In the genomic region with DNA sequence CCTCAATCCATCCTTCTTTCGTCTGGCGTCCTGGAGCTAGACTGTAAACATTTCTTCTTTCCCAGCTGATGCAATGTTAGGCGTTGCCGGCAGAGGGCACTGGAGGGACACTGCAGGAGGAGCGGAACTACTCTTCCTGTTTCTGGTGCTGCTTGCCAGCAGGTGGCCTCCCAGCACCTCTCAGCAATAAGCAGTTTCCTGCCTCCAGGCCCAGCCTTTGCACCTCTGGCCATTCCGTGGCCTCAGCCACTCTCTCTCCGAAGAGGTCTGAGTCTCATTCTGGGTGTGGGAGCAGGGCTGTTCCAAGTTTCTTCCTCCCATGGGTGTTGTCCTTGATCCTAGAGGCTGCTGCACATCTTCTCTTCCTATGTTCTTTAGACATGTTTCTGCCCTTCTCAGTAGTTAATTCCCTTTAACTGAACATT, we compare ENCODE assay signal across 1 cellular context.
TF ChIP-seq lines count a peak whose summit lies in the region.

No MANE protein-coding gene starts in this region.

TF ChIP-seq in HEK293, 187 proteins besides CTCF, POLR2A, EP300 and RAD21 (continued from another document and continues in another):
- TF ChIP-seq, protein P1, sequence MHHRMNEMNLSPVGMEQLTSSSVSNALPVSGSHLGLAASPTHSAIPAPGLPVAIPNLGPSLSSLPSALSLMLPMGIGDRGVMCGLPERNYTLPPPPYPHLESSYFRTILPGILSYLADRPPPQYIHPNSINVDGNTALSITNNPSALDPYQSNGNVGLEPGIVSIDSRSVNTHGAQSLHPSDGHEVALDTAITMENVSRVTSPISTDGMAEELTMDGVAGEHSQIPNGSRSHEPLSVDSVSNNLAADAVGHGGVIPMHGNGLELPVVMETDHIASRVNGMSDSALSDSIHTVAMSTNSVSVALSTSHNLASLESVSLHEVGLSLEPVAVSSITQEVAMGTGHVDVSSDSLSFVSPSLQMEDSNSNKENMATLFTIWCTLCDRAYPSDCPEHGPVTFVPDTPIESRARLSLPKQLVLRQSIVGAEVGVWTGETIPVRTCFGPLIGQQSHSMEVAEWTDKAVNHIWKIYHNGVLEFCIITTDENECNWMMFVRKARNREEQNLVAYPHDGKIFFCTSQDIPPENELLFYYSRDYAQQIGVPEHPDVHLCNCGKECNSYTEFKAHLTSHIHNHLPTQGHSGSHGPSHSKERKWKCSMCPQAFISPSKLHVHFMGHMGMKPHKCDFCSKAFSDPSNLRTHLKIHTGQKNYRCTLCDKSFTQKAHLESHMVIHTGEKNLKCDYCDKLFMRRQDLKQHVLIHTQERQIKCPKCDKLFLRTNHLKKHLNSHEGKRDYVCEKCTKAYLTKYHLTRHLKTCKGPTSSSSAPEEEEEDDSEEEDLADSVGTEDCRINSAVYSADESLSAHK (tag by site-specific recombination; IDR thresholded peaks at IDR 0.05) = peak; percentile 48; the same call in 1 of the 2 replicates
- TF ChIP-seq ZFHX2 (tag by site-specific recombination; conservative IDR thresholded peaks at IDR 0.05) (0 out of 2 replicates have a peak, but pooled peaks have one; percentile 10), ZBTB17 (tag by site-specific recombination; IDR thresholded peaks at IDR 0.05) (peak; percentile 85), ZNF184 (tag by site-specific recombination; IDR thresholded peaks at IDR 0.05) (peak; percentile 63), ZNF514 (tag by site-specific recombination; IDR thresholded peaks at IDR 0.05) (no peak), ZNF114 (tag by site-specific recombination; IDR thresholded peaks at IDR 0.05) (no peak), KLF9 (tag by site-specific recombination; IDR thresholded peaks at IDR 0.05; ENCODE audit: low read depth) (no peak), SCRT2 (tag by site-specific recombination; IDR thresholded peaks at IDR 0.05) (peak; percentile 64; the same call in 1 of the 2 replicates), MZF1 (tag by site-specific recombination; IDR thresholded peaks at IDR 0.05; ENCODE audit: borderline replicate concordance) (no peak), ZSCAN30 (tag by site-specific recombination; IDR thresholded peaks at IDR 0.05) (no peak), ZNF837 (tag by site-specific recombination; IDR thresholded peaks at IDR 0.05) (no peak), OSR2 (tag by site-specific recombination; IDR thresholded peaks at IDR 0.05) (no peak), ZBTB48 (tag by site-specific recombination; IDR thresholded peaks at IDR 0.05) (no peak), ZNF776 (tag by site-specific recombination; IDR thresholded peaks at IDR 0.05; ENCODE audit: borderline replicate concordance) (no peak), ZNF248 (tag by site-specific recombination; IDR thresholded peaks at IDR 0.05) (no peak), ZNF510 (tag by site-specific recombination; IDR thresholded peaks at IDR 0.05; ENCODE audit: insufficient replicate concordance) (no peak), ZNF654 (tag by site-specific recombination; IDR thresholded peaks at IDR 0.05; ENCODE audit: low read depth) (peak; percentile 99), PRDM1 (tag by site-specific recombination; IDR thresholded peaks at IDR 0.05) (peak; percentile 33; the same call in 1 of the 2 replicates), TRIM28 (IDR thresholded peaks at IDR 0.05; ENCODE audit: borderline replicate concordance, low read length) (peak; percentile 71; the same call in 1 of the 2 replicates), ZNF391 (tag by site-specific recombination; IDR thresholded peaks at IDR 0.05; ENCODE audit: borderline replicate concordance, low read depth) (peak; percentile 50; the same call in 1 of the 2 replicates), HOXC10 (CRISPR knock-in tag; IDR thresholded peaks at IDR 0.05) (no peak), ZNF112 (tag by site-specific recombination; IDR thresholded peaks at IDR 0.05) (no peak), ZNF302 (tag by site-specific recombination; IDR thresholded peaks at IDR 0.05; ENCODE audit: low read depth) (no peak), ZNF626 (tag by site-specific recombination; IDR thresholded peaks at IDR 0.05) (no peak), ZNF174 (tag by site-specific recombination; IDR thresholded peaks at IDR 0.05) (no peak), ZBTB8A (tag by site-specific recombination; IDR thresholded peaks at IDR 0.05) (no peak), SP3 (tag by site-specific recombination; IDR thresholded peaks at IDR 0.05) (no peak), MEIS1 (CRISPR knock-in tag; IDR thresholded peaks at IDR 0.05; ENCODE audit: borderline replicate concordance) (no peak), ZNF600 (tag by site-specific recombination; IDR thresholded peaks at IDR 0.05) (0 out of 2 replicates have a peak, but pooled peaks have one; percentile 22), ZNF394 (tag by site-specific recombination; IDR thresholded peaks at IDR 0.05; ENCODE audit: borderline replicate concordance) (peak; percentile 75; the same call in 1 of the 2 replicates), KLF8 (tag by site-specific recombination; IDR thresholded peaks at IDR 0.05) (peak; percentile 72), ZNF324 (tag by site-specific recombination; IDR thresholded peaks at IDR 0.05) (no peak), ZNF585B (tag by site-specific recombination; IDR thresholded peaks at IDR 0.05) (no peak), EGR2 (tag by site-specific recombination; IDR thresholded peaks at IDR 0.05; ENCODE audit: low read depth) (no peak), ZNF175 (tag by site-specific recombination; IDR thresholded peaks at IDR 0.05) (no peak), ZNF404 (tag by site-specific recombination; IDR thresholded peaks at IDR 0.05) (no peak), ZNF571 (tag by site-specific recombination; IDR thresholded peaks at IDR 0.05) (no peak), SP2 (tag by site-specific recombination; IDR thresholded peaks at IDR 0.05) (no peak), ZNF558 (tag by site-specific recombination; IDR thresholded peaks at IDR 0.05) (no peak), ZNF555 (tag by site-specific recombination; conservative IDR thresholded peaks at IDR 0.05) (no peak), ZNF10 (tag by site-specific recombination; IDR thresholded peaks at IDR 0.05) (no peak), ZNF785 (tag by site-specific recombination; IDR thresholded peaks at IDR 0.05) (no peak), ZNF16 (tag by site-specific recombination; IDR thresholded peaks at IDR 0.05; ENCODE audit: low read depth) (no peak), ZEB2 (tag by site-specific recombination; IDR thresholded peaks at IDR 0.05) (0 out of 2 replicates have a peak, but pooled peaks have one; percentile 52), ZNF529 (tag by site-specific recombination; IDR thresholded peaks at IDR 0.05; ENCODE audit: insufficient replicate concordance) (no peak)
- TF ChIP-seq, protein P2, sequence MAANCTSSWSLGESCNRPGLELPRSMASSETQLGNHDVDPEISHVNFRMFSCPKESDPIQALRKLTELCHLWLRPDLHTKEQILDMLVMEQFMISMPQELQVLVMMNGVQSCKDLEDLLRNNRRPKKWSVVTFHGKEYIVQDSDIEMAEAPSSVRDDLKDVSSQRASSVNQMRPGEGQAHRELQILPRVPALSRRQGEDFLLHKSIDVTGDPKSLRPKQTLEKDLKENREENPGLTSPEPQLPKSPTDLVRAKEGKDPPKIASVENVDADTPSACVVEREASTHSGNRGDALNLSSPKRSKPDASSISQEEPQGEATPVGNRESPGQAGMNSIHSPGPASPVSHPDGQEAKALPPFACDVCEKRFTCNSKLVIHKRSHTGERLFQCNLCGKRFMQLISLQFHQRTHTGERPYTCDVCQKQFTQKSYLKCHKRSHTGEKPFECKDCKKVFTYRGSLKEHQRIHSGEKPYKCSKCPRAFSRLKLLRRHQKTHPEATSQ (tag by site-specific recombination; IDR thresholded peaks at IDR 0.05) = no peak
- TF ChIP-seq, protein P3, sequence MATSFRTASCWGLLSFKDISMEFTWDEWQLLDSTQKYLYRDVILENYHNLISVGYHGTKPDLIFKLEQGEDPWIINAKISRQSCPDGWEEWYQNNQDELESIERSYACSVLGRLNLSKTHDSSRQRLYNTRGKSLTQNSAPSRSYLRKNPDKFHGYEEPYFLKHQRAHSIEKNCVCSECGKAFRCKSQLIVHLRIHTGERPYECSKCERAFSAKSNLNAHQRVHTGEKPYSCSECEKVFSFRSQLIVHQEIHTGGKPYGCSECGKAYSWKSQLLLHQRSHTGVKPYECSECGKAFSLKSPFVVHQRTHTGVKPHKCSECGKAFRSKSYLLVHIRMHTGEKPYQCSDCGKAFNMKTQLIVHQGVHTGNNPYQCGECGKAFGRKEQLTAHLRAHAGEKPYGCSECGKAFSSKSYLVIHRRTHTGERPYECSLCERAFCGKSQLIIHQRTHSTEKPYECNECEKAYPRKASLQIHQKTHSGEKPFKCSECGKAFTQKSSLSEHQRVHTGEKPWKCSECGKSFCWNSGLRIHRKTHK (tag by site-specific recombination; IDR thresholded peaks at IDR 0.05) = no peak
- TF ChIP-seq, protein P4, sequence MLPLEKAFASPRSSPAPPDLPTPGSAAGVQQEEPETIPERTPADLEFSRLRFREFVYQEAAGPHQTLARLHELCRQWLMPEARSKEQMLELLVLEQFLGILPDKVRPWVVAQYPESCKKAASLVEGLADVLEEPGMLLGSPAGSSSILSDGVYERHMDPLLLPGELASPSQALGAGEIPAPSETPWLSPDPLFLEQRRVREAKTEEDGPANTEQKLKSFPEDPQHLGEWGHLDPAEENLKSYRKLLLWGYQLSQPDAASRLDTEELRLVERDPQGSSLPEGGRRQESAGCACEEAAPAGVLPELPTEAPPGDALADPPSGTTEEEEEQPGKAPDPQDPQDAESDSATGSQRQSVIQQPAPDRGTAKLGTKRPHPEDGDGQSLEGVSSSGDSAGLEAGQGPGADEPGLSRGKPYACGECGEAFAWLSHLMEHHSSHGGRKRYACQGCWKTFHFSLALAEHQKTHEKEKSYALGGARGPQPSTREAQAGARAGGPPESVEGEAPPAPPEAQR (tag by site-specific recombination; IDR thresholded peaks at IDR 0.05) = no peak
- TF ChIP-seq, protein P5, sequence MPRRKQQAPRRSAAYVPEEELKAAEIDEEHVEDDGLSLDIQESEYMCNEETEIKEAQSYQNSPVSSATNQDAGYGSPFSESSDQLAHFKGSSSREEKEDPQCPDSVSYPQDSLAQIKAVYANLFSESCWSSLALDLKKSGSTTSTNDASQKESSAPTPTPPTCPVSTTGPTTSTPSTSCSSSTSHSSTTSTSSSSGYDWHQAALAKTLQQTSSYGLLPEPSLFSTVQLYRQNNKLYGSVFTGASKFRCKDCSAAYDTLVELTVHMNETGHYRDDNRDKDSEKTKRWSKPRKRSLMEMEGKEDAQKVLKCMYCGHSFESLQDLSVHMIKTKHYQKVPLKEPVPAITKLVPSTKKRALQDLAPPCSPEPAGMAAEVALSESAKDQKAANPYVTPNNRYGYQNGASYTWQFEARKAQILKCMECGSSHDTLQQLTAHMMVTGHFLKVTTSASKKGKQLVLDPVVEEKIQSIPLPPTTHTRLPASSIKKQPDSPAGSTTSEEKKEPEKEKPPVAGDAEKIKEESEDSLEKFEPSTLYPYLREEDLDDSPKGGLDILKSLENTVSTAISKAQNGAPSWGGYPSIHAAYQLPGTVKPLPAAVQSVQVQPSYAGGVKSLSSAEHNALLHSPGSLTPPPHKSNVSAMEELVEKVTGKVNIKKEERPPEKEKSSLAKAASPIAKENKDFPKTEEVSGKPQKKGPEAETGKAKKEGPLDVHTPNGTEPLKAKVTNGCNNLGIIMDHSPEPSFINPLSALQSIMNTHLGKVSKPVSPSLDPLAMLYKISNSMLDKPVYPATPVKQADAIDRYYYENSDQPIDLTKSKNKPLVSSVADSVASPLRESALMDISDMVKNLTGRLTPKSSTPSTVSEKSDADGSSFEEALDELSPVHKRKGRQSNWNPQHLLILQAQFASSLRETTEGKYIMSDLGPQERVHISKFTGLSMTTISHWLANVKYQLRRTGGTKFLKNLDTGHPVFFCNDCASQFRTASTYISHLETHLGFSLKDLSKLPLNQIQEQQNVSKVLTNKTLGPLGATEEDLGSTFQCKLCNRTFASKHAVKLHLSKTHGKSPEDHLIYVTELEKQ (tag by site-specific recombination; IDR thresholded peaks at IDR 0.05; ENCODE audit: borderline replicate concordance) = no peak
- TF ChIP-seq, protein P6, sequence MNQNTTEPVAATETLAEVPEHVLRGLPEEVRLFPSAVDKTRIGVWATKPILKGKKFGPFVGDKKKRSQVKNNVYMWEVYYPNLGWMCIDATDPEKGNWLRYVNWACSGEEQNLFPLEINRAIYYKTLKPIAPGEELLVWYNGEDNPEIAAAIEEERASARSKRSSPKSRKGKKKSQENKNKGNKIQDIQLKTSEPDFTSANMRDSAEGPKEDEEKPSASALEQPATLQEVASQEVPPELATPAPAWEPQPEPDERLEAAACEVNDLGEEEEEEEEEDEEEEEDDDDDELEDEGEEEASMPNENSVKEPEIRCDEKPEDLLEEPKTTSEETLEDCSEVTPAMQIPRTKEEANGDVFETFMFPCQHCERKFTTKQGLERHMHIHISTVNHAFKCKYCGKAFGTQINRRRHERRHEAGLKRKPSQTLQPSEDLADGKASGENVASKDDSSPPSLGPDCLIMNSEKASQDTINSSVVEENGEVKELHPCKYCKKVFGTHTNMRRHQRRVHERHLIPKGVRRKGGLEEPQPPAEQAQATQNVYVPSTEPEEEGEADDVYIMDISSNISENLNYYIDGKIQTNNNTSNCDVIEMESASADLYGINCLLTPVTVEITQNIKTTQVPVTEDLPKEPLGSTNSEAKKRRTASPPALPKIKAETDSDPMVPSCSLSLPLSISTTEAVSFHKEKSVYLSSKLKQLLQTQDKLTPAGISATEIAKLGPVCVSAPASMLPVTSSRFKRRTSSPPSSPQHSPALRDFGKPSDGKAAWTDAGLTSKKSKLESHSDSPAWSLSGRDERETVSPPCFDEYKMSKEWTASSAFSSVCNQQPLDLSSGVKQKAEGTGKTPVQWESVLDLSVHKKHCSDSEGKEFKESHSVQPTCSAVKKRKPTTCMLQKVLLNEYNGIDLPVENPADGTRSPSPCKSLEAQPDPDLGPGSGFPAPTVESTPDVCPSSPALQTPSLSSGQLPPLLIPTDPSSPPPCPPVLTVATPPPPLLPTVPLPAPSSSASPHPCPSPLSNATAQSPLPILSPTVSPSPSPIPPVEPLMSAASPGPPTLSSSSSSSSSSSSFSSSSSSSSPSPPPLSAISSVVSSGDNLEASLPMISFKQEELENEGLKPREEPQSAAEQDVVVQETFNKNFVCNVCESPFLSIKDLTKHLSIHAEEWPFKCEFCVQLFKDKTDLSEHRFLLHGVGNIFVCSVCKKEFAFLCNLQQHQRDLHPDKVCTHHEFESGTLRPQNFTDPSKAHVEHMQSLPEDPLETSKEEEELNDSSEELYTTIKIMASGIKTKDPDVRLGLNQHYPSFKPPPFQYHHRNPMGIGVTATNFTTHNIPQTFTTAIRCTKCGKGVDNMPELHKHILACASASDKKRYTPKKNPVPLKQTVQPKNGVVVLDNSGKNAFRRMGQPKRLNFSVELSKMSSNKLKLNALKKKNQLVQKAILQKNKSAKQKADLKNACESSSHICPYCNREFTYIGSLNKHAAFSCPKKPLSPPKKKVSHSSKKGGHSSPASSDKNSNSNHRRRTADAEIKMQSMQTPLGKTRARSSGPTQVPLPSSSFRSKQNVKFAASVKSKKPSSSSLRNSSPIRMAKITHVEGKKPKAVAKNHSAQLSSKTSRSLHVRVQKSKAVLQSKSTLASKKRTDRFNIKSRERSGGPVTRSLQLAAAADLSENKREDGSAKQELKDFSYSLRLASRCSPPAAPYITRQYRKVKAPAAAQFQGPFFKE (tag by site-specific recombination; IDR thresholded peaks at IDR 0.05; ENCODE audit: borderline replicate concordance) = no peak
